18 cellular contexts compared by ENCODE assay signal in the genomic region with DNA sequence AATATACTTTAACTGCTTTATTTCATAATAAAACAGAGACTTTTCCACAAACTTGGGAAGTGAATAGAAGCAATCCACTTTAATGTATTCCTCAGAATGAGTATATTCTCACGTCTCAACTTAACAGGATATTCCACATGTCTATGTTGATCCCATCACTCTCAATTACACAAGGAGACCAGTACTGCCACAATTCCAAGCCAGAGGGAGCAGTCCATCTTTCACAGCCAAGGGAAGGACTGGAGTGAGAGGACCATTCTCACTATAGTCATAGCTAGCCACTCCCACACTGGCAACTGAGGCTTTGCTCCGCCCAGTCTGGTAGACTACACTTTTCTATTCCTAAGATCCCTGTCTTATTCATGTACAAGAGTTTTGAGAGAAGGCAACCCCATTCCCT.
DNase-seq lines count a peak whose midpoint lies in the region; ATAC-seq and TF ChIP-seq lines count a peak whose summit lies in the region.
"Had no signal": no experiment of that assay in that cellular context is flagged by ENCODE, and none has a peak within 500 bp of the region (broad histone marks: within the 10 kb centered on the region; RNA-seq: fewer than 3 reads in every experiment).

No MANE protein-coding gene starts in this region.

- H2AFZ ChIP-seq in H9 (ENCODE audit: low read length) (no peak overlapping the region), GM23248 (no peak overlapping the region)
- H2AFZ ChIP-seq: GM23338 had no signal

- peaks cover 0 to 2% of the 10 kb centered on the region in 2 experiments; a peak in 2 of 5 replicates for H3K9me3 Mint-ChIP-seq in H9

- DNase-seq in H9 = peak; percentile 36
- no peak for DNase-seq in choroid plexus epithelial cell (ENCODE audit: low read depth)
- peak; percentile 3 for DNase-seq in iPS DF 4.7 (ENCODE audit: extremely low read depth, low spot score)
- DNase-seq in mesendoderm = peak; percentile 27
- DNase-seq in GM23248 = no peak
- no peak for DNase-seq in activated CD4-positive, CD25-positive, alpha-beta regulatory T cell treated with anti-CD3 and anti-CD28 coated beads, Interleukin-2, amount 50 U/mL, for 72 hours
- DNase-seq in erythroblast (lab: John Stamatoyannopoulos, UW) = no peak
- DNase-seq: ACHN; BE2C; C1 segment of cervical spinal cord; CD4-positive, CD25-positive, alpha-beta regulatory T cell; CD8-positive, alpha-beta memory T cell; COR-L47 had no signal

- H2AK5ac ChIP-seq in H9 (ENCODE audit: insufficient read length, low read length) = no peak overlapping the region
- no peak overlapping the region for H2AK5ac ChIP-seq in mesendoderm (ENCODE audit: low read length)

- H3K79me2 ChIP-seq in H9 (ENCODE audit: insufficient read depth, low read length) (no peaks in the 10 kb centered on the region), mesendoderm (ENCODE audit: control insufficient read depth, insufficient read depth, low read length) (no peaks in the 10 kb centered on the region), GM23248 (ENCODE audit: insufficient read depth) (no peaks in the 10 kb centered on the region)

- H3K36me3 ChIP-seq in mesendoderm (ENCODE audit: control insufficient read depth, insufficient read depth, low read length) (no peaks in the 10 kb centered on the region), GM23248 (ENCODE audit: low read depth) (no peaks in the 10 kb centered on the region)
- H3K36me3 ChIP-seq: BE2C, HAP-1 had no signal

- no peaks in the 10 kb centered on the region for H3K4me1 ChIP-seq in H9 (ENCODE audit: insufficient read depth, low read length)
- no peaks in the 10 kb centered on the region for H3K4me1 ChIP-seq in mesendoderm (ENCODE audit: control insufficient read depth, low read depth, low read length)
- no peaks in the 10 kb centered on the region for H3K4me1 ChIP-seq in GM23248 (ENCODE audit: insufficient read depth)
- H3K4me1 ChIP-seq: BE2C, HAP-1 had no signal

- H4K8ac ChIP-seq in H9 (replicated peaks; ENCODE audit: insufficient read length, low read depth, low read length) (no peak overlapping the region), mesendoderm (ENCODE audit: low read depth, low read length) (no peak overlapping the region)

- H3K27me3 ChIP-seq in H9 (ENCODE audit: insufficient read depth, low read length) = no peaks in the 10 kb centered on the region
- H3K27me3 ChIP-seq in mesendoderm (ENCODE audit: insufficient read depth, low read length, poor library complexity) = no peaks in the 10 kb centered on the region
- no peaks in the 10 kb centered on the region for H3K27me3 ChIP-seq in GM23248 (replicated peaks; ENCODE audit: insufficient read depth)
- H3K27me3 ChIP-seq: BE2C had no signal

- ATAC-seq in SK-N-SH treated with all-trans-retinoic acid at 6 μM for 48 hours = no peak
- ATAC-seq: GM23338, HepG2 had no signal

- H3K79me1 ChIP-seq in H9 (ENCODE audit: insufficient read depth, low read depth, low read length, poor library complexity, severe bottlenecking) = no peaks in the 10 kb centered on the region
- H3K79me1 ChIP-seq in mesendoderm (ENCODE audit: low read length) = no peaks in the 10 kb centered on the region

- H4K20me1 ChIP-seq in H9 (ENCODE audit: control insufficient read depth, insufficient read depth, insufficient read length) = no peaks in the 10 kb centered on the region
- no peaks in the 10 kb centered on the region for H4K20me1 ChIP-seq in GM23248 (ENCODE audit: insufficient read depth)

- TF ChIP-seq POLR2A in erythroblast (IDR thresholded peaks at IDR 0.05; ENCODE audit: low read length) = no peak

- H3K56ac ChIP-seq in H9 (ENCODE audit: insufficient read length, low read depth, low read length) (no peak overlapping the region), mesendoderm (ENCODE audit: low read length) (no peak overlapping the region)

- no peaks in the 10 kb centered on the region for H3K4me1 Mint-ChIP-seq in H9
- H3K4me1 Mint-ChIP-seq: CD4-positive, CD25-positive, alpha-beta regulatory T cell; CD8-positive, alpha-beta memory T cell; GM23338; IgD-negative memory B cell had no signal

- H2BK20ac ChIP-seq in H9 (ENCODE audit: low read depth, low read length, poor library complexity, severe bottlenecking) = no peak overlapping the region

- H3K23me2 ChIP-seq in H9 (ENCODE audit: insufficient read length, low read depth, low read length, poor library complexity, severe bottlenecking) = no peaks in the 10 kb centered on the region

- H2BK120ac ChIP-seq in H9 (ENCODE audit: low read depth, low read length, poor library complexity, severe bottlenecking) = no peak overlapping the region
- no peak overlapping the region for H2BK120ac ChIP-seq in mesendoderm (ENCODE audit: low read depth, low read length)

- no CpG with 5 or more reads among the region's 2 CpGs for WGBS in H9 (ENCODE audit: extremely low coverage, insufficient read length, low lambda C conversion rate)
- WGBS in mesendoderm (ENCODE audit: extremely low coverage, insufficient coverage, low lambda C conversion rate) = no CpG with 5 or more reads among the region's 2 CpGs
- WGBS in GM23248 (ENCODE audit: low coverage in 1 of 2, low lambda C conversion rate in 2 of 2, missing lambda C conversion rate in 2 of 2), 2 experiments = 10 to 31% methylated on average over 2 of the region's 2 CpGs

- H4K5ac ChIP-seq in H9 (ENCODE audit: insufficient read length, low read depth, low read length) (no peak overlapping the region), mesendoderm (ENCODE audit: low read length) (no peak overlapping the region)

- H3K9me3 ChIP-seq in H9 (ENCODE audit: control insufficient read depth, low read depth, low read length) = no peaks in the 10 kb centered on the region
- H3K9me3 ChIP-seq in GM23248 (ENCODE audit: low read depth) = no peaks in the 10 kb centered on the region
- H3K9me3 ChIP-seq: BE2C, HAP-1 had no signal

- no peak overlapping the region for H4K91ac ChIP-seq in H9 (ENCODE audit: insufficient read length, low read depth, low read length)

- no peaks in the 10 kb centered on the region for H3K27me3 Mint-ChIP-seq in H9 (ENCODE audit: low read depth)
- H3K27me3 Mint-ChIP-seq: CD4-positive, CD25-positive, alpha-beta regulatory T cell; IgD-negative memory B cell had no signal

- H3K4ac ChIP-seq in H9 (ENCODE audit: low read depth, low read length) = no peak overlapping the region
- H3K4ac ChIP-seq in mesendoderm (ENCODE audit: low read depth, low read length) = no peak overlapping the region

- no peaks in the 10 kb centered on the region; a peak in 1 of 7 replicates for H3K36me3 Mint-ChIP-seq in H9 (ENCODE audit: insufficient read depth in 1 of 3, low read depth in 3 of 3)
- H3K36me3 Mint-ChIP-seq: CD4-positive, CD25-positive, alpha-beta regulatory T cell; CD8-positive, alpha-beta memory T cell; IgD-negative memory B cell had no signal

- H3K27ac Mint-ChIP-seq in H9 = no peak overlapping the region
- H3K27ac Mint-ChIP-seq: CD4-positive, CD25-positive, alpha-beta regulatory T cell; CD8-positive, alpha-beta memory T cell; GM23338; IgD-negative memory B cell had no signal

- no peaks in the 10 kb centered on the region for H3F3A ChIP-seq in GM23248 (ENCODE audit: insufficient read depth)

- H3K27ac ChIP-seq in H9 (ENCODE audit: insufficient read length, low read depth, low read length) = no peak overlapping the region
- H3K27ac ChIP-seq in mesendoderm (ENCODE audit: low read depth, low read length) = no peak overlapping the region
- H3K27ac ChIP-seq in GM23248 = no peak overlapping the region

- H3K4me3 ChIP-seq in choroid plexus epithelial cell (ENCODE audit: low read depth, low read length) = no peak overlapping the region
- no peak overlapping the region for H3K4me3 ChIP-seq in mesendoderm (ENCODE audit: low read length)
- no peak overlapping the region for H3K4me3 ChIP-seq in GM23248
- H3K4me3 ChIP-seq: GM23338, HAP-1 had no signal

- no peak overlapping the region for H3K18ac ChIP-seq in H9 (ENCODE audit: insufficient read length, low read depth, low read length)
- no peak overlapping the region for H3K18ac ChIP-seq in mesendoderm (ENCODE audit: low read length)

- no peak overlapping the region for H2BK15ac ChIP-seq in H9 (ENCODE audit: low read depth, low read length)
- H2BK15ac ChIP-seq in mesendoderm (replicated peaks; ENCODE audit: low read depth) = no peak overlapping the region

- H3K4me3 Mint-ChIP-seq in H9 = no peak overlapping the region
- H3K4me3 Mint-ChIP-seq: CD4-positive, CD25-positive, alpha-beta regulatory T cell; CD8-positive, alpha-beta memory T cell; GM23338; IgD-negative memory B cell had no signal

- H3K4me2 ChIP-seq in H9 (ENCODE audit: insufficient read depth, insufficient read length, low read length) = no peak overlapping the region
- no peak overlapping the region for H3K4me2 ChIP-seq in mesendoderm (ENCODE audit: low read length)
- no peak overlapping the region for H3K4me2 ChIP-seq in GM23248 (ENCODE audit: unreplicated experiment)
- H3K4me2 ChIP-seq: GM23338 had no signal

- peak; percentile 40; the same call in 2 of the 3 replicates for TF ChIP-seq CTCF in H9 (conservative IDR thresholded peaks at IDR 0.05)
- TF ChIP-seq CTCF in choroid plexus epithelial cell (conservative IDR thresholded peaks at IDR 0.05; ENCODE audit: low read depth, low read length) = peak; percentile 2

- in situ Hi-C loops in GM23248 (cut with MboI) = no loop called here

- H2BK12ac ChIP-seq in H9 (ENCODE audit: insufficient read length, low read depth, low read length) = no peak overlapping the region

- H3K14ac ChIP-seq in H9 (ENCODE audit: insufficient read depth, low read length) = no peak overlapping the region

- H2BK5ac ChIP-seq in H9 (ENCODE audit: insufficient read length, low read length) (no peak overlapping the region), mesendoderm (ENCODE audit: low read length) (no peak overlapping the region)

- H3K23ac ChIP-seq in H9 (ENCODE audit: insufficient read length, low read depth, low read length) (no peak overlapping the region), mesendoderm (ENCODE audit: low read length) (no peak overlapping the region)

- no peak overlapping the region for H3K9ac ChIP-seq in H9 (ENCODE audit: extremely low read depth, insufficient read length, low read length)
- no peak overlapping the region for H3K9ac ChIP-seq in mesendoderm (ENCODE audit: low read length)
- H3K9ac ChIP-seq in GM23248 = no peak overlapping the region

- H3T11ph ChIP-seq in H9 (ENCODE audit: low read length) = no peak overlapping the region

- H3K9me2 ChIP-seq in GM23248 (ENCODE audit: insufficient read depth) = no peaks in the 10 kb centered on the region

TF ChIP-seq in SK-N-SH treated with all-trans-retinoic acid at 6 μM for 48 hours, 23 proteins besides CTCF, POLR2A, EP300 and RAD21:
- TF ChIP-seq ARNTL (CRISPR knock-in tag; IDR thresholded peaks at IDR 0.05; ENCODE audit: borderline replicate concordance, low read depth) (no peak), ZFP30 (CRISPR knock-in tag; IDR thresholded peaks at IDR 0.05) (no peak), CSDC2 (CRISPR knock-in tag; IDR thresholded peaks at IDR 0.05) (no peak), SNAI2 (CRISPR knock-in tag; IDR thresholded peaks at IDR 0.05) (no peak), ZNF70 (CRISPR knock-in tag; IDR thresholded peaks at IDR 0.05) (no peak), ZNF565 (CRISPR knock-in tag; conservative IDR thresholded peaks at IDR 0.05; ENCODE audit: low read depth) (no peak), TCF4 (CRISPR knock-in tag; IDR thresholded peaks at IDR 0.05; ENCODE audit: borderline replicate concordance) (no peak), ISL1 (CRISPR knock-in tag; IDR thresholded peaks at IDR 0.05) (no peak)

Comparison
In these comparisons a context has a peak if more than half of its experiments do, and no peak if none do; other contexts are left out.
1. DNase-seq: peak in H9 (single experiment), iPS DF 4.7 (single experiment) and mesendoderm (single experiment); none in choroid plexus epithelial cell (single experiment), GM23248 (single experiment), activated CD4-positive, CD25-positive, alpha-beta regulatory T cell treated with anti-CD3 and anti-CD28 coated beads, Interleukin-2, amount 50 U/mL, for 72 hours (single experiment) and erythroblast (0 of 2).